In the genomic region with DNA sequence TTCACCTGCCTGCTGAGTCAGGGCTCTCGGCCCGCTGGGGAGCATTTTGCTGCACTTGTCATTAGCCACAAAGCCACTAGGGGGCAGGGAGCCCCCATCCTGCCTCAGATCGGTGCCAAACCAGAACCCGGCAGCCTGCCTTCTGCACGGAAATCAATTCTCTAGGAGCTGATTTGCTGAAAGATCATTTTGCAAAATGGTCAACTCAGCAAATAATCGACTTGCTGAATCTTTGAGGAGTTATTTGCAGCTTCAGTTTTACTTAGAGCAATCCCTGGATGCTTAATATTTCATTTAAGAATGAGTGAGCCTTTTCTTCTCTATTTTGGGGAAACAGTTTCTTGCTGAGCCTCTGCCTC, we compare ENCODE assay signal across 1 cellular context.
TF ChIP-seq lines count a peak whose summit lies in the region.

No MANE protein-coding gene starts in this region.

TF ChIP-seq in WTC11, 78 proteins besides CTCF, POLR2A, EP300 and RAD21 (continued from another document):
- TF ChIP-seq, protein P1, sequence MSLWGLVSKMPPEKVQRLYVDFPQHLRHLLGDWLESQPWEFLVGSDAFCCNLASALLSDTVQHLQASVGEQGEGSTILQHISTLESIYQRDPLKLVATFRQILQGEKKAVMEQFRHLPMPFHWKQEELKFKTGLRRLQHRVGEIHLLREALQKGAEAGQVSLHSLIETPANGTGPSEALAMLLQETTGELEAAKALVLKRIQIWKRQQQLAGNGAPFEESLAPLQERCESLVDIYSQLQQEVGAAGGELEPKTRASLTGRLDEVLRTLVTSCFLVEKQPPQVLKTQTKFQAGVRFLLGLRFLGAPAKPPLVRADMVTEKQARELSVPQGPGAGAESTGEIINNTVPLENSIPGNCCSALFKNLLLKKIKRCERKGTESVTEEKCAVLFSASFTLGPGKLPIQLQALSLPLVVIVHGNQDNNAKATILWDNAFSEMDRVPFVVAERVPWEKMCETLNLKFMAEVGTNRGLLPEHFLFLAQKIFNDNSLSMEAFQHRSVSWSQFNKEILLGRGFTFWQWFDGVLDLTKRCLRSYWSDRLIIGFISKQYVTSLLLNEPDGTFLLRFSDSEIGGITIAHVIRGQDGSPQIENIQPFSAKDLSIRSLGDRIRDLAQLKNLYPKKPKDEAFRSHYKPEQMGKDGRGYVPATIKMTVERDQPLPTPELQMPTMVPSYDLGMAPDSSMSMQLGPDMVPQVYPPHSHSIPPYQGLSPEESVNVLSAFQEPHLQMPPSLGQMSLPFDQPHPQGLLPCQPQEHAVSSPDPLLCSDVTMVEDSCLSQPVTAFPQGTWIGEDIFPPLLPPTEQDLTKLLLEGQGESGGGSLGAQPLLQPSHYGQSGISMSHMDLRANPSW (CRISPR knock-in tag; conservative IDR thresholded peaks at IDR 0.05; ENCODE audit: low read depth), result no peak
- TF ChIP-seq GTF2I (CRISPR knock-in tag; conservative IDR thresholded peaks at IDR 0.05) (no peak), CBFB (CRISPR knock-in tag; IDR thresholded peaks at IDR 0.05; ENCODE audit: low read depth) (no peak), NR2C2 (CRISPR knock-in tag; IDR thresholded peaks at IDR 0.05) (no peak)
- TF ChIP-seq, protein P2, sequence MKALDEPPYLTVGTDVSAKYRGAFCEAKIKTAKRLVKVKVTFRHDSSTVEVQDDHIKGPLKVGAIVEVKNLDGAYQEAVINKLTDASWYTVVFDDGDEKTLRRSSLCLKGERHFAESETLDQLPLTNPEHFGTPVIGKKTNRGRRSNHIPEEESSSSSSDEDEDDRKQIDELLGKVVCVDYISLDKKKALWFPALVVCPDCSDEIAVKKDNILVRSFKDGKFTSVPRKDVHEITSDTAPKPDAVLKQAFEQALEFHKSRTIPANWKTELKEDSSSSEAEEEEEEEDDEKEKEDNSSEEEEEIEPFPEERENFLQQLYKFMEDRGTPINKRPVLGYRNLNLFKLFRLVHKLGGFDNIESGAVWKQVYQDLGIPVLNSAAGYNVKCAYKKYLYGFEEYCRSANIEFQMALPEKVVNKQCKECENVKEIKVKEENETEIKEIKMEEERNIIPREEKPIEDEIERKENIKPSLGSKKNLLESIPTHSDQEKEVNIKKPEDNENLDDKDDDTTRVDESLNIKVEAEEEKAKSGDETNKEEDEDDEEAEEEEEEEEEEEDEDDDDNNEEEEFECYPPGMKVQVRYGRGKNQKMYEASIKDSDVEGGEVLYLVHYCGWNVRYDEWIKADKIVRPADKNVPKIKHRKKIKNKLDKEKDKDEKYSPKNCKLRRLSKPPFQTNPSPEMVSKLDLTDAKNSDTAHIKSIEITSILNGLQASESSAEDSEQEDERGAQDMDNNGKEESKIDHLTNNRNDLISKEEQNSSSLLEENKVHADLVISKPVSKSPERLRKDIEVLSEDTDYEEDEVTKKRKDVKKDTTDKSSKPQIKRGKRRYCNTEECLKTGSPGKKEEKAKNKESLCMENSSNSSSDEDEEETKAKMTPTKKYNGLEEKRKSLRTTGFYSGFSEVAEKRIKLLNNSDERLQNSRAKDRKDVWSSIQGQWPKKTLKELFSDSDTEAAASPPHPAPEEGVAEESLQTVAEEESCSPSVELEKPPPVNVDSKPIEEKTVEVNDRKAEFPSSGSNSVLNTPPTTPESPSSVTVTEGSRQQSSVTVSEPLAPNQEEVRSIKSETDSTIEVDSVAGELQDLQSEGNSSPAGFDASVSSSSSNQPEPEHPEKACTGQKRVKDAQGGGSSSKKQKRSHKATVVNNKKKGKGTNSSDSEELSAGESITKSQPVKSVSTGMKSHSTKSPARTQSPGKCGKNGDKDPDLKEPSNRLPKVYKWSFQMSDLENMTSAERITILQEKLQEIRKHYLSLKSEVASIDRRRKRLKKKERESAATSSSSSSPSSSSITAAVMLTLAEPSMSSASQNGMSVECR (CRISPR knock-in tag; IDR thresholded peaks at IDR 0.05; ENCODE audit: borderline replicate concordance), result no peak
